In the genomic region with DNA sequence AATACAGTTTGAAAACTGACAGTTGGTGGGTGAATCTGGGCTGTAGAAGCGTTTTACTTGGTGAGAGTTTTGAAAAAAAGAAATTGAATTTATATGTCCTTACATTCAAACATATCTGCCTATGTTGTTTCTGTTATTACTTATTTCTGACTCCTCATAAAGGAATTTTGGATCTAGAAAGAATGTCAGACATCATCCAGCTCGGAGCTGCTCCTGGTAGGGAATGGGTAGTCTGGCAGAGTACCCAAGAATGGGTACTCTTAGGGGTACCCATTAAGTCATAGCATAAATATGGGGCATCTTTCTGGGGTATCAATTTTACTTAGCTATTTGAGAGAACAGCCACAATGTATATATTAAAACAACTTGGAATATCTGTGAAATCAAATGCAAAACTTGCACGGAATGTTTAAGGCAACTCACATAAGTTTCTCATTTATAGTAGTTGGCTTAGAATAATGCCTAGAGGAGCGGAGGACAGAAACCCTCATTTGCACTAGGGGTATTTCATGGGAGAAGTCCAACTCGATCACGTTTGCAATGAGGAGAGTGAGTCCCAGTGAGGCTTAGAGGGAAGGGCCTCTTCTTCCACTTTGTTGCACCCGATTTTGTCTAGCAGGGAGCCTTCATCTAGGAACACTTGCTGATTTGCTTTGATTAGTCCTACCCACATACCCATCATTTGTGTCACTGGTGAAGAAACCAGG, we compare ENCODE assay signal across 11 cellular contexts. TPM values are rescaled to one million over a fixed set of nuclear protein-coding genes. Genes with fewer than 3 reads are reported as not detected.
DNase-seq lines count a peak whose midpoint lies in the region; ATAC-seq and TF ChIP-seq lines count a peak whose summit lies in the region.
"Had no signal": no experiment of that assay in that cellular context is flagged by ENCODE, and none has a peak within 500 bp of the region (broad histone marks: within the 10 kb centered on the region; RNA-seq: fewer than 3 reads in every experiment).

No MANE protein-coding gene starts in this region.

- ATAC-seq in left lung (no peak), GM21717 (IDR thresholded peaks at IDR 0.05; ENCODE audit: unreplicated experiment) (no peak), HG03460 (IDR thresholded peaks at IDR 0.05; ENCODE audit: unreplicated experiment) (no peak)
- no peak for ATAC-seq in activated T-cell treated with anti-CD3 and anti-CD28 coated beads, Interleukin-2, amount 50 U/mL, for 72 hours (replicated peaks in 1 of 2)
- ATAC-seq: left colon had no signal

- H3K27me3 Mint-ChIP-seq in HFFc6 (ENCODE audit: insufficient read depth), result no peaks in the 10 kb centered on the region; the same call in 1 of the 2 replicates
- peaks cover 50% of the 10 kb centered on the region for H3K27me3 Mint-ChIP-seq in activated T-cell treated with anti-CD3 and anti-CD28 coated beads, Interleukin-2, amount 50 U/mL, for 72 hours (ENCODE audit: low read depth)

- no peaks in the 10 kb centered on the region for H3K27me3 ChIP-seq in brain microvascular endothelial cell (replicated peaks)
- H3K27me3 ChIP-seq in left lung, result peaks cover 21 to 49% of the 10 kb centered on the region in 2 donors
- no peaks in the 10 kb centered on the region for H3K27me3 ChIP-seq in tibial artery

- DNase-seq in HFFc6 (no peak), brain microvascular endothelial cell (no peak), left lung (no peak), tibial artery (no peak), anterior cingulate cortex (lab: John Stamatoyannopoulos, UW) (no peak)
- DNase-seq in activated T-cell treated with anti-CD3 and anti-CD28 coated beads, Interleukin-2, amount 50 U/mL, for 72 hours, result no peak
- DNase-seq: activated CD4-positive, alpha-beta T cell treated with anti-CD3 and anti-CD28 coated beads for 1 hour had no signal

- in situ Hi-C loops in brain microvascular endothelial cell (cut with HindIII; ENCODE audit: low pct_ligation_motif_present, low sequenced_read_pairs), result no loop called here

- no peaks in the 10 kb centered on the region for H3K9me3 Mint-ChIP-seq in HFFc6
- H3K9me3 Mint-ChIP-seq in activated T-cell treated with anti-CD3 and anti-CD28 coated beads, Interleukin-2, amount 50 U/mL, for 72 hours, result no peaks in the 10 kb centered on the region

- peaks cover 63% of the 10 kb centered on the region for H3K4me1 Mint-ChIP-seq in HFFc6 (ENCODE audit: low read depth)
- H3K4me1 Mint-ChIP-seq in activated T-cell treated with anti-CD3 and anti-CD28 coated beads, Interleukin-2, amount 50 U/mL, for 72 hours (ENCODE audit: low read depth), result peaks cover 5% of the 10 kb centered on the region

- peaks cover 6% of the 10 kb centered on the region for H3K36me3 Mint-ChIP-seq in HFFc6 (ENCODE audit: low read depth)
- peaks cover 0 to 1% of the 10 kb centered on the region in 2 donors for H3K36me3 Mint-ChIP-seq in activated T-cell treated with anti-CD3 and anti-CD28 coated beads, Interleukin-2, amount 50 U/mL, for 72 hours (ENCODE audit: insufficient read depth in 2 of 2)

- H3K4me3 Mint-ChIP-seq in HFFc6, result peak overlapping the region; percentile 83
- no peak overlapping the region for H3K4me3 Mint-ChIP-seq in activated T-cell treated with anti-CD3 and anti-CD28 coated beads, Interleukin-2, amount 50 U/mL, for 72 hours

- TF ChIP-seq CTCF in HFFc6 (IDR thresholded peaks at IDR 0.05), result no peak
- no peak for TF ChIP-seq CTCF in brain microvascular endothelial cell (IDR thresholded peaks at IDR 0.05; ENCODE audit: low read depth, low read length, missing control alignments)
- TF ChIP-seq CTCF in left lung (IDR thresholded peaks at IDR 0.05), result no peak
- no peak for TF ChIP-seq CTCF in tibial artery (IDR thresholded peaks at IDR 0.05)

- H3K36me3 ChIP-seq in brain microvascular endothelial cell (replicated peaks) (peaks cover 2% of the 10 kb centered on the region), left lung (no peaks in the 10 kb centered on the region), tibial artery (peaks cover 0 to 8% (median 0%) of the 10 kb centered on the region in 3 donors)

- H3K27ac ChIP-seq in brain microvascular endothelial cell (peak overlapping the region; percentile 83), left lung (peak overlapping the region; percentile 43 to 67), tibial artery (peak overlapping the region; percentile 86 to 90)

- intact Hi-C loops in left lung (cut with DNase I) (no loop called here), tibial artery (cut with DNase I; ENCODE audit: low total_unique reads) (no loop called here)

- H3K4me1 ChIP-seq in left lung (peaks cover 0 to 11% of the 10 kb centered on the region in 2 donors), tibial artery (peaks cover 0 to 63% (median 53%) of the 10 kb centered on the region in 4 donors)

- H3K9me3 ChIP-seq in left lung, result no peaks in the 10 kb centered on the region
- H3K9me3 ChIP-seq in tibial artery, result no peaks in the 10 kb centered on the region

- peak overlapping the region; percentile 98 for H3K27ac Mint-ChIP-seq in HFFc6
- H3K27ac Mint-ChIP-seq in activated T-cell treated with anti-CD3 and anti-CD28 coated beads, Interleukin-2, amount 50 U/mL, for 72 hours, result no peak overlapping the region

- H3K4me3 ChIP-seq in brain microvascular endothelial cell (ENCODE audit: low read depth, low read length), result no peak overlapping the region
- no peak overlapping the region for H3K4me3 ChIP-seq in left lung
- H3K4me3 ChIP-seq in tibial artery, result peak overlapping the region in 1 of 2 donors; percentile 11
- H3K4me3 ChIP-seq: skin epidermis had no signal

RNA-seq across cellular contexts. Expression of gene LARP6, which starts 2.4 kb away (rescaled TPM):
- total RNA-seq in HFFc6 (2021; fragmentation: NEBNext Ultra II Directional; extraction: Animal tissue kit (Norgen Biotek cat#: 25700)), result 100 to 1,000 TPM; 105 to 121 (median 115) TPM
- 1 to 10 TPM; 7.7 to 10.0 TPM for total RNA-seq in left lung
- total RNA-seq in activated T-cell treated with anti-CD3 and anti-CD28 coated beads, Interleukin-2, amount 50 U/mL, for 72 hours, result under 1 TPM in 1 of 2 donors, not detected in 1; 0.74 TPM

RNA-seq across cellular contexts. Expression of gene THAP10, which starts 35.9 kb away (rescaled TPM):
- total RNA-seq in HFFc6 (2021; fragmentation: NEBNext Ultra II Directional; extraction: Animal tissue kit (Norgen Biotek cat#: 25700)), result 1 to 10 TPM; 4.2 to 5.8 (median 5.1) TPM
- 1 to 10 TPM; 1.8 to 2.2 TPM for total RNA-seq in left lung
- total RNA-seq in activated T-cell treated with anti-CD3 and anti-CD28 coated beads, Interleukin-2, amount 50 U/mL, for 72 hours, result under 1 TPM; 0.62 to 0.74 TPM

RNA-seq across cellular contexts. Expression of gene LRRC49, which starts 36.3 kb away (rescaled TPM):
- total RNA-seq in HFFc6 (2021; fragmentation: NEBNext Ultra II Directional; extraction: Animal tissue kit (Norgen Biotek cat#: 25700)), result 10 to 100 TPM in 3 of 6 experiments, 1 to 10 TPM in 3; 6.2 to 13.4 (median 10.2) TPM
- total RNA-seq in left lung, result 1 to 10 TPM; 4.2 to 5.1 TPM
- 1 to 10 TPM in 1 of 2 donors, under 1 TPM in 1; 0.41 to 2.2 TPM for total RNA-seq in activated T-cell treated with anti-CD3 and anti-CD28 coated beads, Interleukin-2, amount 50 U/mL, for 72 hours

Comparison
In these comparisons a context has a peak if more than half of its experiments do, and no peak if none do; other contexts are left out.
1. RNA of gene LARP6, which starts 2.4 kb away (total RNA-seq): 105 to 121 TPM in HFFc6; 7.7 to 10.0 TPM in left lung and 0.74 TPM in activated T-cell treated with anti-CD3 and anti-CD28 coated beads, Interleukin-2, amount 50 U/mL, for 72 hours; every median in the first group is over 4 times any median in the second.
2. Peak in every context shown above with its lines, with median percentiles within 50 percentile points of each other: H3K27ac ChIP-seq.